In genomic region chr10:86711957-86712708, GRCh38 we compare ENCODE assay signal across 8 cellular contexts. TPM values are rescaled to one million over a fixed set of nuclear protein-coding genes. Genes with fewer than 3 reads are reported as not detected.
DNase-seq lines count a peak whose midpoint lies in the region; ATAC-seq and TF ChIP-seq lines count a peak whose summit lies in the region.

No MANE protein-coding gene starts in this region.

- peak overlapping the region; percentile 75 for H3K4me2 ChIP-seq in neuronal stem cell (ENCODE audit: insufficient read depth, low read length, poor library complexity, severe bottlenecking)

- no peaks in the 10 kb centered on the region for H3K36me3 ChIP-seq in neuronal stem cell (replicated peaks in 1 of 2; ENCODE audit: control insufficient read depth in 2 of 2, insufficient read depth in 2 of 2, low read length in 2 of 2)

- intact Hi-C loops in activated B cell treated with CpG ODN at 0.5 μM for 24 hours (cut with micrococcal nuclease): loop anchor here (1.0 to 5.0 kb wide), 9 partner anchors 44 to 383 kb away; partner anchors contain the start of genes BMPR1A, SHLD2 and WAPL

- no peak for DNase-seq in activated T-cell treated with anti-CD3 and anti-CD28 coated beads, Interleukin-2, amount 50 U/mL, for 24 hours
- no peak for DNase-seq in activated T-cell treated with anti-CD3 and anti-CD28 coated beads, Interleukin-2, amount 50 U/mL, for 1 hour
- DNase-seq in activated B cell treated with CpG ODN at 0.5 μM for 24 hours (peak; percentile 59), fibroblast of villous mesenchyme (ENCODE audit: low read depth) (peak; percentile 47), neuronal stem cell (ENCODE audit: low spot score) (peak; percentile 38), SKM-1 (lab: John Stamatoyannopoulos, UW; ENCODE audit: unreplicated experiment) (no peak)

- no peak overlapping the region for H4K91ac ChIP-seq in neuronal stem cell (ENCODE audit: low read depth, low read length, poor library complexity)

- H4K8ac ChIP-seq in neuronal stem cell (ENCODE audit: low read depth, low read length): no peak overlapping the region

- TF ChIP-seq EP300 in Ishikawa (IDR thresholded peaks at IDR 0.05; ENCODE audit: borderline replicate concordance): no peak

- H3K4me1 ChIP-seq in neuronal stem cell (ENCODE audit: control insufficient read depth in 2 of 2, insufficient read depth in 1 of 2, low read depth in 1 of 2, low read length in 2 of 2): peaks cover 7 to 21% of the 10 kb centered on the region in 2 donors

- peaks cover 0 to 3% (median 0%) of the 10 kb centered on the region in 3 experiments for H3K27me3 ChIP-seq in neuronal stem cell (ENCODE audit: control insufficient read depth in 3 of 3, insufficient read depth in 3 of 3, low read depth in 1 of 3, low read length in 3 of 3)

- H3K36me3 Mint-ChIP-seq in activated T-cell treated with anti-CD3 and anti-CD28 coated beads, Interleukin-2, amount 50 U/mL, for 24 hours (ENCODE audit: low read depth): no peaks in the 10 kb centered on the region
- H3K36me3 Mint-ChIP-seq in activated B cell treated with CpG ODN at 0.5 μM for 24 hours (ENCODE audit: low read depth): peaks cover 2% of the 10 kb centered on the region

- H2BK120ac ChIP-seq in neuronal stem cell (ENCODE audit: low read depth, low read length): no peak overlapping the region

- no peak for TF ChIP-seq CTCF in activated B cell treated with CpG ODN at 0.5 μM for 24 hours (IDR thresholded peaks at IDR 0.05)
- TF ChIP-seq CTCF in fibroblast of villous mesenchyme (IDR thresholded peaks at IDR 0.05; ENCODE audit: insufficient read depth, low read depth, low read length): no peak

- H3K9me3 ChIP-seq in neuronal stem cell (replicated peaks in 1 of 2; ENCODE audit: control insufficient read depth in 2 of 2, insufficient read depth in 1 of 2, low read depth in 1 of 2, low read length in 2 of 2): no peaks in the 10 kb centered on the region

- H3K4me1 Mint-ChIP-seq in activated T-cell treated with anti-CD3 and anti-CD28 coated beads, Interleukin-2, amount 50 U/mL, for 24 hours (ENCODE audit: low read depth): peaks cover 17% of the 10 kb centered on the region
- peaks cover 10% of the 10 kb centered on the region for H3K4me1 Mint-ChIP-seq in activated B cell treated with CpG ODN at 0.5 μM for 24 hours

- CTCF ChIA-PET in activated B cell treated with CpG ODN at 0.5 μM for 24 hours (lab: Charles Lee): interaction anchor here (0.7 to 1.5 kb wide), 5 partner anchors 19 to 188 kb away, joined by 3 to 4 read pairs (median 3); no protein-coding TSS in a partner anchor

- H3K79me1 ChIP-seq in neuronal stem cell (ENCODE audit: low read depth, low read length): no peaks in the 10 kb centered on the region

- H3K14ac ChIP-seq in neuronal stem cell (ENCODE audit: low read length): no peak overlapping the region

- POLR2A ChIA-PET in activated B cell treated with CpG ODN at 0.5 μM for 24 hours (lab: Charles Lee): interaction anchor here (0.5 to 2.7 kb wide), 12 partner anchors 22 to 792 kb away, joined by 3 to 34 read pairs (median 4); partner anchors contain the start of genes BMPR1A, GLUD1, MINPP1 and SHLD2

- H3K18ac ChIP-seq in neuronal stem cell (ENCODE audit: low read length): no peak overlapping the region

- H3K9ac ChIP-seq in neuronal stem cell (ENCODE audit: low read depth, low read length, poor library complexity): no peak overlapping the region

- TF ChIP-seq RAD21 in Ishikawa (IDR thresholded peaks at IDR 0.05; ENCODE audit: low read depth): no peak

- H2AFZ ChIP-seq in neuronal stem cell (ENCODE audit: low read length): peak overlapping the region; percentile 90

- no peak overlapping the region for H2BK12ac ChIP-seq in neuronal stem cell (ENCODE audit: low read length)

- no peak overlapping the region for H2BK15ac ChIP-seq in neuronal stem cell (ENCODE audit: low read length)

- no peaks in the 10 kb centered on the region for H3K27me3 Mint-ChIP-seq in activated T-cell treated with anti-CD3 and anti-CD28 coated beads, Interleukin-2, amount 50 U/mL, for 24 hours
- no peaks in the 10 kb centered on the region for H3K27me3 Mint-ChIP-seq in activated B cell treated with CpG ODN at 0.5 μM for 24 hours

- H2BK5ac ChIP-seq in neuronal stem cell (ENCODE audit: low read length): no peak overlapping the region

- WGBS in neuronal stem cell (ENCODE audit: extremely low coverage in 2 of 2, insufficient read length in 2 of 2, insufficient replicate concordance in 1 of 2), 2 donors: no CpG with 5 or more reads among the region's 32 CpGs

- H3K4ac ChIP-seq in neuronal stem cell (ENCODE audit: low read length): no peak overlapping the region

- H3K4me3 ChIP-seq in fibroblast of villous mesenchyme (ENCODE audit: low read depth, low read length) (peak overlapping the region; percentile 63), neuronal stem cell (ENCODE audit: low read length in 2 of 2) (peak overlapping the region; percentile 68 to 78)

- H2AK5ac ChIP-seq in neuronal stem cell (ENCODE audit: low read depth, low read length): no peak overlapping the region

- H3K4me3 Mint-ChIP-seq in activated T-cell treated with anti-CD3 and anti-CD28 coated beads, Interleukin-2, amount 50 U/mL, for 24 hours: peak overlapping the region; percentile 83
- peak overlapping the region; percentile 89 for H3K4me3 Mint-ChIP-seq in activated B cell treated with CpG ODN at 0.5 μM for 24 hours

- peak overlapping the region; percentile 9 for H3K27ac ChIP-seq in neuronal stem cell (replicated peaks; ENCODE audit: low read length)

- peak overlapping the region; percentile 91 for H3K27ac Mint-ChIP-seq in activated T-cell treated with anti-CD3 and anti-CD28 coated beads, Interleukin-2, amount 50 U/mL, for 24 hours
- peak overlapping the region; percentile 98 for H3K27ac Mint-ChIP-seq in activated B cell treated with CpG ODN at 0.5 μM for 24 hours

- ATAC-seq in GM21717 (IDR thresholded peaks at IDR 0.05; ENCODE audit: unreplicated experiment) (peak; percentile 44), activated B cell treated with CpG ODN at 0.5 μM for 24 hours (ENCODE audit: low read depth) (peak; percentile 26)

- H3K23ac ChIP-seq in neuronal stem cell (ENCODE audit: low read depth, low read length, poor library complexity): no peak overlapping the region

- H3K9me3 Mint-ChIP-seq in activated T-cell treated with anti-CD3 and anti-CD28 coated beads, Interleukin-2, amount 50 U/mL, for 24 hours: no peaks in the 10 kb centered on the region
- no peaks in the 10 kb centered on the region for H3K9me3 Mint-ChIP-seq in activated B cell treated with CpG ODN at 0.5 μM for 24 hours

TF ChIP-seq in Ishikawa, 13 proteins besides CTCF, POLR2A, EP300 and RAD21:
- no peak for TF ChIP-seq CREB1 (IDR thresholded peaks at IDR 0.05; ENCODE audit: low read depth)
- TF ChIP-seq TAF1 (IDR thresholded peaks at IDR 0.05; ENCODE audit: low read depth): peak; percentile 50; the same call in 1 of the 2 replicates
- 0 out of 2 replicates have a peak, but pooled peaks have one; percentile 1 for TF ChIP-seq MAX (IDR thresholded peaks at IDR 0.05)

RNA-seq across cellular contexts. Expression of gene LDB3, which starts 43.8 kb away (rescaled TPM):
- total RNA-seq in activated B cell treated with CpG ODN at 0.5 μM for 24 hours (not detected in 2 replicates), fibroblast of villous mesenchyme (under 0.01 and 0.32 TPM in 2 replicates)
- polyA plus RNA-seq in neuronal stem cell (2013, experiment 1 of 2): 0.08 TPM
- polyA plus RNA-seq in neuronal stem cell (2013, experiment 2 of 2): 0.11 TPM

RNA-seq across cellular contexts. Expression of gene BMPR1A, which starts 44.3 kb away (rescaled TPM):
- total RNA-seq in activated B cell treated with CpG ODN at 0.5 μM for 24 hours (10.1 and 11.8 TPM in 2 replicates), fibroblast of villous mesenchyme (54.4 and 70.8 TPM in 2 replicates)
- polyA plus RNA-seq in neuronal stem cell (2013, experiment 1 of 2): 24.6 TPM
- 25.2 TPM for polyA plus RNA-seq in neuronal stem cell (2013, experiment 2 of 2)

RNA-seq across cellular contexts. Expression of gene OPN4, which starts 57.8 kb away (rescaled TPM):
- total RNA-seq in activated B cell treated with CpG ODN at 0.5 μM for 24 hours: not detected in 2 replicates
- not detected in 2 replicates for total RNA-seq in fibroblast of villous mesenchyme
- not detected for polyA plus RNA-seq in neuronal stem cell (2013, experiment 1 of 2)
- polyA plus RNA-seq in neuronal stem cell (2013, experiment 2 of 2): not detected

Comparison
In these comparisons a context has a peak if more than half of its experiments do, and no peak if none do; other contexts are left out.
1. DNase-seq: peak in activated B cell treated with CpG ODN at 0.5 μM for 24 hours (single experiment), fibroblast of villous mesenchyme (single experiment) and neuronal stem cell (single experiment); none in activated T-cell treated with anti-CD3 and anti-CD28 coated beads, Interleukin-2, amount 50 U/mL, for 24 hours (single experiment), activated T-cell treated with anti-CD3 and anti-CD28 coated beads, Interleukin-2, amount 50 U/mL, for 1 hour (single experiment) and SKM-1 (single experiment).